Comparison of ENCODE assay signal across 9 cellular contexts in the genomic region with DNA sequence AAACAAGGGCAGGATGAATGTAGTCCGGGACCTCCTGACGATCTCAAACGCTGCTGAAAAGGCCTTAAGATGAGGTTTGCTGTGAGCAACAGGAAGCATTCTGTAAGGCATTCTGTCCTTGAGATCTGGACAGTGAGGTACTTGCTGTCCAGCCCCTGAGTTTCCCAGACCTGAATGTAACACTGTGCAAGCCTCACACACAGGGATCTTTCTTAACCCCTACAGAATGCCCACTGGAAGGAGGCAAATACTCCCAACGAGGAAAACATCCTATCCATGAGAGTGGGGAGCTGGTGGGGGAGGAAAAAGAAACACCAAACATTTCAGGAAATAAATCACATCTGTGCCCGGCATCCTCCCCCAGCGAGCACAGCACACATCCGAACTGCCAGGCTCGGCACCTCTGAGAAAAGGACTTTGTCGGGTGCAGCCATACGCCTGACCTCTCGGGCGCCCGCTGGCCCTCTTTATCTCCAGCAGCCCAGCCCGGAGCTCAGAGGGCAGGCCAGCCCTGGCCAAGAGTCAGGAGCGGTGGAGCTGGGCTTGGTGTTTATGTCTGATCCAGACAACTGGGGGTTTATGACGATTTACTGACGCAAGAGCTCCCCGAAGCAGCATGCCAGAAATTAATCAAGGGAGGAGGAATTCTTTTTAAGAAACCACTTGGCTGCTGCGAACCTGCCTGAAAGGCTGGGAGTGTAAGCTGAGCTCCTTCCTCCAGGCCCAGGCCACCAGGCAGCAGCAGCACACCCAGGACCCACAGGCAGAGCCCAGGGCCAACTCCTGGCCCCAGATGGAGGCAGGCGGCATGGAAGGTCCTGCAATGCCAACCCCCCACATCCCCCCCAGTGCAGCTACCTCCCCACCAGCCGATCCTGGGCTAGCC.
DNase-seq lines count a peak whose midpoint lies in the region; FAIRE-seq and TF ChIP-seq lines count a peak whose summit lies in the region.
"Had no signal": no experiment of that assay in that cellular context is flagged by ENCODE, and none has a peak within 500 bp of the region (broad histone marks: within the 10 kb centered on the region; RNA-seq: fewer than 3 reads in every experiment).

No MANE protein-coding gene starts in this region.

- H4K20me1 ChIP-seq in H1 (replicated peaks in 1 of 2; ENCODE audit: control insufficient read depth in 1 of 2, insufficient read depth in 2 of 2, low read length in 2 of 2) = peaks cover 13 to 16% of the 10 kb centered on the region in 2 experiments

- 81% methylated on average over 19 of the region's 21 CpGs; no CpG with 5 or more reads in 1 of the 2 experiments for WGBS in H1 (ENCODE audit: extremely low coverage in 1 of 2, insufficient coverage in 1 of 2, insufficient read length in 1 of 2, insufficient replicate concordance in 2 of 2, low coverage in 1 of 2, low lambda C conversion rate in 2 of 2, missing lambda C conversion rate in 1 of 2), 2 experiments

- H2BK120ac ChIP-seq in H1 (replicated peaks; ENCODE audit: low read depth, low read length) = no peak overlapping the region

- no peak for DNase-seq in breast epithelium (ENCODE audit: low spot score in 2 of 2)
- DNase-seq in MCF 10A (ENCODE audit: unreplicated experiment) = no peak
- DNase-seq in H1 (ENCODE audit: low read depth in 1 of 2, low spot score in 2 of 2) = peak in 1 of 2 experiments; percentile 47
- DNase-seq in vagina (ENCODE audit: extremely low spot score in 2 of 2) = peak; percentile 93 to 96
- DNase-seq in NCI-H526 (lab: John Stamatoyannopoulos, UW) = no peak
- no peak for DNase-seq in NCI-H748 (lab: John Stamatoyannopoulos, UW; ENCODE audit: unreplicated experiment)
- DNase-seq in NCI-H774 (lab: John Stamatoyannopoulos, UW) = no peak

- no peaks in the 10 kb centered on the region for H3K27me3 ChIP-seq in breast epithelium
- H3K27me3 ChIP-seq in H1 (replicated peaks in 1 of 4; ENCODE audit: control insufficient read depth in 3 of 4, extremely low read depth in 1 of 4, insufficient read depth in 3 of 4, low read length in 3 of 4) = no peaks in the 10 kb centered on the region
- H3K27me3 ChIP-seq in mucosa of rectum (ENCODE audit: control insufficient read depth in 2 of 2, insufficient read depth in 2 of 2, low read length in 2 of 2) = no peaks in the 10 kb centered on the region
- H3K27me3 ChIP-seq in vagina = no peaks in the 10 kb centered on the region

- peak overlapping the region; percentile 57; the same call in 1 of the 2 replicates for H4K8ac ChIP-seq in H1 (ENCODE audit: extremely low read depth, insufficient read depth, low read length)

- TF ChIP-seq POLR2A in breast epithelium (IDR thresholded peaks at IDR 0.05) = no peak
- no peak for TF ChIP-seq POLR2A in H1 (IDR thresholded peaks at IDR 0.05; ENCODE audit: control extremely low read depth in 1 of 2, low read depth in 2 of 2, low read length in 2 of 2)
- peak in 1 of 2 donors; percentile 10 for TF ChIP-seq POLR2A in vagina (IDR thresholded peaks at IDR 0.05)

- H4K5ac ChIP-seq in H1 (ENCODE audit: insufficient read length, low read depth, low read length) = no peak overlapping the region

- intact Hi-C loops in breast epithelium (cut with DNase I; ENCODE audit: low total_unique reads) (no loop called here), MCF 10A (cut with micrococcal nuclease) (no loop called here), vagina (cut with DNase I) (no loop called here)

- no peak overlapping the region for H3K14ac ChIP-seq in H1 (ENCODE audit: insufficient read length)

- TF ChIP-seq RAD21 in H1 (IDR thresholded peaks at IDR 0.05 in 1 of 2, conservative IDR thresholded peaks at IDR 0.05 in 1 of 2; ENCODE audit: low read depth in 2 of 2, low read length in 2 of 2) = no peak

- H3K79me2 ChIP-seq in H1 (ENCODE audit: control insufficient read depth in 1 of 2, insufficient read depth in 2 of 2, low read length in 2 of 2) = peaks cover 0 to 87% of the 10 kb centered on the region in 2 experiments; a peak in 3 of 4 replicates

- H3K36me3 ChIP-seq in breast epithelium (no peaks in the 10 kb centered on the region), H1 (ENCODE audit: control insufficient read depth in 2 of 4, insufficient read depth in 4 of 4, low read length in 3 of 4) (no peaks in the 10 kb centered on the region), mucosa of rectum (ENCODE audit: control insufficient read depth in 2 of 2, insufficient read depth in 2 of 2, low read length in 2 of 2) (no peaks in the 10 kb centered on the region), vagina (no peaks in the 10 kb centered on the region)

- H3K18ac ChIP-seq in H1 (ENCODE audit: extremely low read depth, low read length) = no peak overlapping the region

- H3K9me3 ChIP-seq in breast epithelium (no peaks in the 10 kb centered on the region), H1 (ENCODE audit: insufficient read depth in 2 of 2, low read depth in 1 of 2, low read length in 1 of 2) (no peaks in the 10 kb centered on the region), mucosa of rectum (ENCODE audit: control insufficient read depth in 2 of 2, low read length in 2 of 2) (no peaks in the 10 kb centered on the region), vagina (no peaks in the 10 kb centered on the region)

- H3K36me3 Mint-ChIP-seq in MCF 10A (ENCODE audit: insufficient read depth, unreplicated experiment) = peaks cover 13% of the 10 kb centered on the region

- H3K4ac ChIP-seq in H1 (replicated peaks; ENCODE audit: insufficient read length, low read depth, low read length) = no peak overlapping the region

- H3K23ac ChIP-seq in H1 (ENCODE audit: insufficient read length) = no peak overlapping the region

- H3K4me3 Mint-ChIP-seq in MCF 10A (ENCODE audit: unreplicated experiment) = no peak overlapping the region

- H2BK5ac ChIP-seq in H1 (ENCODE audit: low read depth, low read length) = no peak overlapping the region

- no peak overlapping the region for H3K9ac ChIP-seq in H1 (replicated peaks in 1 of 4; ENCODE audit: extremely low read depth in 1 of 4, low read depth in 3 of 4, low read length in 3 of 4)
- H3K9ac ChIP-seq in mucosa of rectum (ENCODE audit: low read depth in 1 of 2, low read length in 2 of 2) = peak overlapping the region in 1 of 2 donors; percentile 2

- H3K23me2 ChIP-seq in H1 (ENCODE audit: low read depth, low read length) = no peaks in the 10 kb centered on the region

- no peaks in the 10 kb centered on the region for H3K9me3 Mint-ChIP-seq in MCF 10A (ENCODE audit: unreplicated experiment)

- H2AK5ac ChIP-seq in H1 (ENCODE audit: low read depth, low read length) = no peak overlapping the region

- BruUV-seq in MCF 10A (replicated peaks; lab: Mats Ljungman, UMichigan) = no TSS peak

- H3K27me3 Mint-ChIP-seq in MCF 10A (ENCODE audit: insufficient read depth, unreplicated experiment) = no peaks in the 10 kb centered on the region

- no peak for TF ChIP-seq EP300 in H1 (IDR thresholded peaks at IDR 0.05; ENCODE audit: borderline replicate concordance in 1 of 2, low read depth in 2 of 2, low read length in 2 of 2)

- no peak for FAIRE-seq in H1 (lab: Jason Lieb, UNC)
- FAIRE-seq: G401.6 had no signal

- no peaks in the 10 kb centered on the region for H3K4me1 Mint-ChIP-seq in MCF 10A (ENCODE audit: insufficient read depth, unreplicated experiment)

- H2BK20ac ChIP-seq in H1 (ENCODE audit: low read length) = no peak overlapping the region

- H2AFZ ChIP-seq in H1 (ENCODE audit: low read length) = no peak overlapping the region

- H3K4me1 ChIP-seq in breast epithelium (peaks cover 0 to 13% of the 10 kb centered on the region in 2 donors), H1 (replicated peaks in 1 of 4; ENCODE audit: control insufficient read depth in 3 of 4, insufficient read depth in 4 of 4, low read length in 3 of 4) (peaks cover 0 to 15% (median 7%) of the 10 kb centered on the region in 4 experiments; a peak in 4 of 7 replicates), mucosa of rectum (ENCODE audit: control insufficient read depth in 2 of 2, insufficient read depth in 2 of 2, low read length in 2 of 2) (peaks cover 19 to 23% of the 10 kb centered on the region in 2 donors), vagina (peaks cover 51% of the 10 kb centered on the region)

- H2BK12ac ChIP-seq in H1 (ENCODE audit: low read depth, low read length) = no peak overlapping the region

- H3K4me2 ChIP-seq in H1 (ENCODE audit: insufficient read depth in 1 of 2, low read depth in 2 of 2, low read length in 2 of 2) = no peak overlapping the region

- POLR2A ChIA-PET in MCF 10A (lab: Yijun Ruan, JAX) = no interaction called here
- POLR2A ChIA-PET in H1 (lab: Charles Lee; ENCODE audit: partially characterized antibody) = interaction anchor here (0.7 to 1.4 kb wide), 4 partner anchors 16 to 27 kb away, joined by 3 read pairs; no protein-coding TSS in a partner anchor

- H2BK15ac ChIP-seq in H1 (ENCODE audit: low read length) = no peak overlapping the region

- CTCF ChIA-PET in MCF 10A (lab: Yijun Ruan, JAX) = no interaction called here
- CTCF ChIA-PET in H1 (lab: Charles Lee; ENCODE audit: partially characterized antibody) = interaction anchor here (0.6 to 2.0 kb wide), 6 partner anchors 9 to 815 kb away, joined by 3 to 8 read pairs (median 4); no protein-coding TSS in a partner anchor

- H3K27ac ChIP-seq in breast epithelium (peak overlapping the region; percentile 51 to 80), H1 (ENCODE audit: low read depth, low read length) (peak overlapping the region; percentile 39; the same call in 1 of the 2 replicates), mucosa of rectum (ENCODE audit: low read depth in 2 of 2, low read length in 2 of 2) (peak overlapping the region; percentile 38 to 76), vagina (peak overlapping the region; percentile 85)

- no peak overlapping the region for H3K27ac Mint-ChIP-seq in MCF 10A (ENCODE audit: low read depth, unreplicated experiment)

- H3K79me1 ChIP-seq in H1 (ENCODE audit: low read depth, low read length) = peaks cover 9% of the 10 kb centered on the region

- H3K4me3 ChIP-seq in breast epithelium = peak overlapping the region in 1 of 3 donors; percentile 43
- no peak overlapping the region for H3K4me3 ChIP-seq in H1 (ENCODE audit: extremely low read depth in 1 of 4, insufficient read depth in 2 of 4, low read depth in 3 of 4, low read length in 4 of 4)
- no peak overlapping the region for H3K4me3 ChIP-seq in mucosa of rectum (ENCODE audit: low read length in 2 of 2)
- H3K4me3 ChIP-seq in vagina = no peak overlapping the region

- no peak overlapping the region for H3K56ac ChIP-seq in H1 (replicated peaks; ENCODE audit: insufficient read length, low read depth, low read length)

- TF ChIP-seq CTCF in breast epithelium (IDR thresholded peaks at IDR 0.05) = no peak
- no peak for TF ChIP-seq CTCF in MCF 10A (IDR thresholded peaks at IDR 0.05; ENCODE audit: unreplicated experiment)
- no peak for TF ChIP-seq CTCF in H1 (IDR thresholded peaks at IDR 0.05; ENCODE audit: control extremely low read depth in 1 of 3, insufficient read depth in 1 of 3, low read depth in 1 of 3, low read length in 3 of 3)
- TF ChIP-seq CTCF in vagina (IDR thresholded peaks at IDR 0.05) = no peak

- no peak overlapping the region for H4K91ac ChIP-seq in H1 (replicated peaks; ENCODE audit: insufficient read length, low read length)

TF ChIP-seq in H1, 55 proteins besides CTCF, POLR2A, EP300 and RAD21 (continues in another document):
- TF ChIP-seq SP2 (IDR thresholded peaks at IDR 0.05; ENCODE audit: low read length) = no peak
- no peak for TF ChIP-seq SIRT6 (IDR thresholded peaks at IDR 0.05; ENCODE audit: low read length)
- no peak for TF ChIP-seq CEBPB (IDR thresholded peaks at IDR 0.05; ENCODE audit: low read depth, low read length)

Comparison
In these comparisons a context has a peak if more than half of its experiments do, and no peak if none do; other contexts are left out.
1. DNase-seq: peak in vagina (2 of 2); none in breast epithelium (0 of 2), MCF 10A (single experiment), NCI-H526 (0 of 2), NCI-H748 (single experiment) and NCI-H774 (single experiment).
2. Peak in every context shown above with its lines, with median percentiles within 50 percentile points of each other: H3K27ac ChIP-seq.